Comparison of ENCODE assay signal across 11 cellular contexts in genomic region chr1:60132985-60133673, GRCh38. TPM values are rescaled to one million over a fixed set of nuclear protein-coding genes. Genes with fewer than 3 reads are reported as not detected.
DNase-seq lines count a peak whose midpoint lies in the region; ATAC-seq and TF ChIP-seq lines count a peak whose summit lies in the region.
"Had no signal": no experiment of that assay in that cellular context is flagged by ENCODE, and none has a peak within 500 bp of the region (broad histone marks: within the 10 kb centered on the region; RNA-seq: fewer than 3 reads in every experiment).

No MANE protein-coding gene starts in this region.

- no peak overlapping the region for H3K56ac ChIP-seq in mesendoderm (ENCODE audit: low read length)

- no peaks in the 10 kb centered on the region for H3K36me3 Mint-ChIP-seq in activated CD8-positive, alpha-beta T cell treated with anti-CD3 and anti-CD28 coated beads for 36 hours (ENCODE audit: low read depth)
- H3K36me3 Mint-ChIP-seq in activated CD8-positive, alpha-beta T cell treated with anti-CD3 and anti-CD28 coated beads, Interleukin-2, amount 10 ng/mL, durations not matched to agents 7 days and 5 days (ENCODE audit: low read depth) = no peaks in the 10 kb centered on the region

- no peak overlapping the region for H2BK5ac ChIP-seq in mesendoderm (ENCODE audit: low read length)

- DNase-seq in activated CD8-positive, alpha-beta T cell treated with anti-CD3 and anti-CD28 coated beads for 36 hours = peak; percentile 12
- DNase-seq in activated CD8-positive, alpha-beta T cell treated with anti-CD3 and anti-CD28 coated beads, Interleukin-2, amount 10 ng/mL, durations not matched to agents 7 days and 5 days = no peak
- peak; percentile 22 for DNase-seq in RPMI8226
- DNase-seq in fibroblast of mammary gland (ENCODE audit: low read depth) = peak; percentile 95
- DNase-seq in thoracic aorta (ENCODE audit: low spot score) = no peak
- no peak for DNase-seq in mesendoderm
- no peak for DNase-seq in GF-D8 (lab: John Stamatoyannopoulos, UW)
- DNase-seq in islet precursor cell = no peak
- DNase-seq: AML-193; cerebellar nuclear complex; stimulated activated CD4-positive, alpha-beta T cell treated with anti-CD3 and anti-CD28 coated beads, Interleukin-12 subunit alpha, Interleukin-12 subunit beta, amount 100 ng/mL, for 4 hours had no signal

- no peak for ATAC-seq in activated CD8-positive, alpha-beta T cell treated with anti-CD3 and anti-CD28 coated beads for 36 hours
- ATAC-seq in activated CD8-positive, alpha-beta T cell treated with anti-CD3 and anti-CD28 coated beads, Interleukin-2, amount 10 ng/mL, durations not matched to agents 7 days and 5 days = no peak
- peak; percentile 76 for ATAC-seq in thoracic aorta (ENCODE audit: insufficient number of reproducible peaks, low FRiP score, low read depth)

- no peak overlapping the region for H3K4ac ChIP-seq in mesendoderm (ENCODE audit: low read depth, low read length)

- no peak overlapping the region for H3K4me3 ChIP-seq in fibroblast of mammary gland (ENCODE audit: control insufficient read depth, low read depth, low read length)
- H3K4me3 ChIP-seq in thoracic aorta = peak overlapping the region; percentile 24
- H3K4me3 ChIP-seq in mesendoderm (ENCODE audit: low read length) = no peak overlapping the region

- H3K27me3 ChIP-seq in thoracic aorta (replicated peaks; ENCODE audit: insufficient read depth) (no peaks in the 10 kb centered on the region), mesendoderm (ENCODE audit: insufficient read depth, low read length, poor library complexity) (no peaks in the 10 kb centered on the region)

- no peak overlapping the region for H4K5ac ChIP-seq in mesendoderm (ENCODE audit: low read length)

- no peak overlapping the region for H2BK15ac ChIP-seq in mesendoderm (replicated peaks; ENCODE audit: low read depth)

- no peak overlapping the region for H3K9ac ChIP-seq in mesendoderm (ENCODE audit: low read length)

- H3K4me2 ChIP-seq in mesendoderm (ENCODE audit: low read length) = no peak overlapping the region

- H3K27ac ChIP-seq in thoracic aorta (peak overlapping the region; percentile 67 to 71), mesendoderm (ENCODE audit: low read depth, low read length) (no peak overlapping the region)

- H3K4me1 ChIP-seq in thoracic aorta (ENCODE audit: control insufficient read depth in 1 of 2, low read depth in 2 of 2) (peaks cover 13 to 28% of the 10 kb centered on the region in 2 donors), mesendoderm (ENCODE audit: control insufficient read depth, low read depth, low read length) (no peaks in the 10 kb centered on the region)

- no peak overlapping the region for H3K18ac ChIP-seq in mesendoderm (ENCODE audit: low read length)

- H4K8ac ChIP-seq in mesendoderm (ENCODE audit: low read depth, low read length) = no peak overlapping the region

- H3K4me1 Mint-ChIP-seq in activated CD8-positive, alpha-beta T cell treated with anti-CD3 and anti-CD28 coated beads for 36 hours (ENCODE audit: low read depth) = peaks cover 7% of the 10 kb centered on the region
- H3K4me1 Mint-ChIP-seq in activated CD8-positive, alpha-beta T cell treated with anti-CD3 and anti-CD28 coated beads, Interleukin-2, amount 10 ng/mL, durations not matched to agents 7 days and 5 days (ENCODE audit: low read depth) = peaks cover 6% of the 10 kb centered on the region

- no peaks in the 10 kb centered on the region for H3K79me2 ChIP-seq in mesendoderm (ENCODE audit: control insufficient read depth, insufficient read depth, low read length)

- H3K4me3 Mint-ChIP-seq in activated CD8-positive, alpha-beta T cell treated with anti-CD3 and anti-CD28 coated beads for 36 hours = no peak overlapping the region
- H3K4me3 Mint-ChIP-seq in activated CD8-positive, alpha-beta T cell treated with anti-CD3 and anti-CD28 coated beads, Interleukin-2, amount 10 ng/mL, durations not matched to agents 7 days and 5 days = no peak overlapping the region

- no peak overlapping the region for H2AK5ac ChIP-seq in mesendoderm (ENCODE audit: low read length)

- H3K9me3 Mint-ChIP-seq in activated CD8-positive, alpha-beta T cell treated with anti-CD3 and anti-CD28 coated beads for 36 hours = no peaks in the 10 kb centered on the region
- H3K9me3 Mint-ChIP-seq in activated CD8-positive, alpha-beta T cell treated with anti-CD3 and anti-CD28 coated beads, Interleukin-2, amount 10 ng/mL, durations not matched to agents 7 days and 5 days (ENCODE audit: insufficient read depth) = no peaks in the 10 kb centered on the region

- intact Hi-C loops in activated CD8-positive, alpha-beta T cell treated with anti-CD3 and anti-CD28 coated beads for 36 hours (cut with micrococcal nuclease) = no loop called here

- TF ChIP-seq CTCF in activated CD8-positive, alpha-beta T cell treated with anti-CD3 and anti-CD28 coated beads for 36 hours (IDR thresholded peaks at IDR 0.05) = no peak
- no peak for TF ChIP-seq CTCF in fibroblast of mammary gland (conservative IDR thresholded peaks at IDR 0.05; ENCODE audit: control insufficient read depth, insufficient read depth, low read depth, low read length)
- TF ChIP-seq CTCF in thoracic aorta (IDR thresholded peaks at IDR 0.05) = no peak

- H3K27ac Mint-ChIP-seq in activated CD8-positive, alpha-beta T cell treated with anti-CD3 and anti-CD28 coated beads for 36 hours = no peak overlapping the region
- no peak overlapping the region for H3K27ac Mint-ChIP-seq in activated CD8-positive, alpha-beta T cell treated with anti-CD3 and anti-CD28 coated beads, Interleukin-2, amount 10 ng/mL, durations not matched to agents 7 days and 5 days

- no peak overlapping the region for H3K23ac ChIP-seq in mesendoderm (ENCODE audit: low read length)

- H3K9me3 ChIP-seq in thoracic aorta = no peaks in the 10 kb centered on the region

- CTCF ChIA-PET in activated CD8-positive, alpha-beta T cell treated with anti-CD3 and anti-CD28 coated beads for 36 hours (lab: Charles Lee) = no interaction called here
- CTCF ChIA-PET in activated CD8-positive, alpha-beta T cell treated with anti-CD3 and anti-CD28 coated beads, Interleukin-2, amount 10 ng/mL, durations not matched to agents 7 days and 5 days (lab: Charles Lee) = no interaction called here

- H3K79me1 ChIP-seq in mesendoderm (ENCODE audit: low read length) = no peaks in the 10 kb centered on the region

- no peak overlapping the region for H2BK120ac ChIP-seq in mesendoderm (ENCODE audit: low read depth, low read length)

- POLR2A ChIA-PET in activated CD8-positive, alpha-beta T cell treated with anti-CD3 and anti-CD28 coated beads for 36 hours (lab: Charles Lee) = no interaction called here
- POLR2A ChIA-PET in activated CD8-positive, alpha-beta T cell treated with anti-CD3 and anti-CD28 coated beads, Interleukin-2, amount 10 ng/mL, durations not matched to agents 7 days and 5 days (lab: Charles Lee) = no interaction called here

- H3K36me3 ChIP-seq in thoracic aorta = no peaks in the 10 kb centered on the region
- H3K36me3 ChIP-seq in mesendoderm (ENCODE audit: control insufficient read depth, insufficient read depth, low read length) = no peaks in the 10 kb centered on the region

- no CpG with 5 or more reads among the region's 9 CpGs for WGBS in mesendoderm (ENCODE audit: extremely low coverage, insufficient coverage, low lambda C conversion rate)

- no peaks in the 10 kb centered on the region for H3K27me3 Mint-ChIP-seq in activated CD8-positive, alpha-beta T cell treated with anti-CD3 and anti-CD28 coated beads for 36 hours
- no peaks in the 10 kb centered on the region for H3K27me3 Mint-ChIP-seq in activated CD8-positive, alpha-beta T cell treated with anti-CD3 and anti-CD28 coated beads, Interleukin-2, amount 10 ng/mL, durations not matched to agents 7 days and 5 days (ENCODE audit: low read depth)

RNA-seq across cellular contexts. Expression of gene C1orf87, which starts 59.6 kb away (rescaled TPM):
- total RNA-seq in activated CD8-positive, alpha-beta T cell treated with anti-CD3 and anti-CD28 coated beads for 36 hours = not detected
- not detected for total RNA-seq in activated CD8-positive, alpha-beta T cell treated with anti-CD3 and anti-CD28 coated beads, Interleukin-2, amount 10 ng/mL, durations not matched to agents 7 days and 5 days
- 1 to 10 TPM; 1.5 to 3.5 TPM for total RNA-seq in thoracic aorta
- not detected for polyA plus RNA-seq in mesendoderm (2013, experiment 1 of 2)
- polyA plus RNA-seq in mesendoderm (2013, experiment 2 of 2) = 0.15 TPM

Comparison
In these comparisons a context has a peak if more than half of its experiments do, and no peak if none do; other contexts are left out.
1. DNase-seq: peak in activated CD8-positive, alpha-beta T cell treated with anti-CD3 and anti-CD28 coated beads for 36 hours (single experiment), RPMI8226 (single experiment) and fibroblast of mammary gland (single experiment); none in activated CD8-positive, alpha-beta T cell treated with anti-CD3 and anti-CD28 coated beads, Interleukin-2, amount 10 ng/mL, durations not matched to agents 7 days and 5 days (single experiment), thoracic aorta (single experiment), mesendoderm (single experiment), GF-D8 (single experiment) and islet precursor cell (single experiment).